In genomic region chr11:122038543-122038942, GRCh38 we compare ENCODE assay signal across 1 cellular context.
TF ChIP-seq lines count a peak whose summit lies in the region.

No MANE protein-coding gene starts in this region.

TF ChIP-seq in K562, 482 proteins besides CTCF, POLR2A, EP300 and RAD21 (continued from another document):
- TF ChIP-seq RERE (CRISPR knock-in tag; IDR thresholded peaks at IDR 0.05; ENCODE audit: borderline replicate concordance): no peak
- no peak for TF ChIP-seq NCOA2 (IDR thresholded peaks at IDR 0.05; ENCODE audit: partially characterized antibody in 2 of 2)
- TF ChIP-seq ZNF175 (CRISPR knock-in tag; IDR thresholded peaks at IDR 0.05; ENCODE audit: low read depth): no peak
- no peak for TF ChIP-seq ATF7 (IDR thresholded peaks at IDR 0.05)
- TF ChIP-seq TFE3 (CRISPR knock-in tag; IDR thresholded peaks at IDR 0.05): peak; percentile 54
TF ChIP-seq in K562: peak in this region for 1.
